In genomic region chr21:35053356-35054096, GRCh38 we compare ENCODE assay signal across 13 cellular contexts. TPM values are rescaled to one million over a fixed set of nuclear protein-coding genes. Genes with fewer than 3 reads are reported as not detected.
A peak's percentile ranks its signal among the peaks of the same experiment; 100 is the strongest.
DNase-seq lines count a peak whose midpoint lies in the region; ATAC-seq and TF ChIP-seq lines count a peak whose summit lies in the region.
"Had no signal": no experiment of that assay in that cellular context is flagged by ENCODE, and none has a peak within 500 bp of the region (broad histone marks: within the 10 kb centered on the region; RNA-seq: fewer than 3 reads in every experiment).

No MANE protein-coding gene starts in this region.

- TF ChIP-seq CTCF in OCI-LY3 (IDR thresholded peaks at IDR 0.05; ENCODE audit: low read depth, low read length) (peak; percentile 19; the same call in 1 of the 2 replicates), esophagus muscularis mucosa (IDR thresholded peaks at IDR 0.05) (no peak), progenitor cell of endocrine pancreas (IDR thresholded peaks at IDR 0.05; ENCODE audit: unreplicated experiment) (peak; percentile 14), lower leg skin (IDR thresholded peaks at IDR 0.05) (no peak)

- H3K4me1 ChIP-seq in OCI-LY3 (ENCODE audit: low read length) (peaks cover 62% of the 10 kb centered on the region), esophagus muscularis mucosa (peaks cover 8 to 31% (median 21%) of the 10 kb centered on the region in 4 donors)

- intact Hi-C loops in esophagus muscularis mucosa (cut with DNase I): no loop called here
- intact Hi-C loops in lower leg skin (cut with DNase I; ENCODE audit: low total_unique reads): no loop called here

- peaks cover 2% of the 10 kb centered on the region for H3K4me1 Mint-ChIP-seq in progenitor cell of endocrine pancreas (ENCODE audit: low read depth)

- H3K4me3 Mint-ChIP-seq in progenitor cell of endocrine pancreas (ENCODE audit: low read depth): no peak overlapping the region

- H3K36me3 Mint-ChIP-seq in progenitor cell of endocrine pancreas (ENCODE audit: insufficient read depth): no peaks in the 10 kb centered on the region

- no peaks in the 10 kb centered on the region for H3K9me3 Mint-ChIP-seq in progenitor cell of endocrine pancreas (ENCODE audit: low read depth)

- DNase-seq in EH (ENCODE audit: low read depth) (peak; percentile 29), esophagus muscularis mucosa (ENCODE audit: extremely low spot score) (peak; percentile 80), progenitor cell of endocrine pancreas (ENCODE audit: low spot score, unreplicated experiment) (no peak), glomerular visceral epithelial cell (ENCODE audit: extremely low spot score) (no peak), inferior parietal cortex (ENCODE audit: extremely low spot score) (no peak), lower leg skin (ENCODE audit: low spot score in 2 of 2) (no peak)
- DNase-seq: activated CD4-positive, alpha-beta T cell treated with anti-CD3 and anti-CD28 coated beads, Interleukin-2, amount 50 U/mL, for 4 hours; cortex of kidney; foreskin melanocyte; MV-4-11; stimulated activated naive CD4-positive, alpha-beta T cell treated with Interleukin-2 at 50 U/mL for 16 hours had no signal

- H3K36me3 ChIP-seq in OCI-LY3 (replicated peaks; ENCODE audit: low read depth, low read length): no peaks in the 10 kb centered on the region
- H3K36me3 ChIP-seq in esophagus muscularis mucosa: no peaks in the 10 kb centered on the region

- H3K79me2 ChIP-seq in OCI-LY3 (ENCODE audit: low read length): peaks cover under 1% of the 10 kb centered on the region; the same call in 1 of the 2 replicates

- no peaks in the 10 kb centered on the region for H4K20me1 ChIP-seq in OCI-LY3 (ENCODE audit: insufficient read depth, low read length)

- WGBS in esophagus muscularis mucosa: 61% methylated on average over 6 of the region's 11 CpGs
- 66 to 93% methylated on average over 10 to 11 of the region's 11 CpGs for WGBS in lower leg skin, 2 donors

- TF ChIP-seq EP300 in esophagus muscularis mucosa (IDR thresholded peaks at IDR 0.05): no peak

- H2AFZ ChIP-seq in OCI-LY3 (ENCODE audit: low read depth, low read length): no peak overlapping the region

- H3K4me3 ChIP-seq in OCI-LY3 (ENCODE audit: low read length): no peak overlapping the region
- no peak overlapping the region for H3K4me3 ChIP-seq in esophagus muscularis mucosa
- no peak overlapping the region for H3K4me3 ChIP-seq in lower leg skin (ENCODE audit: low read depth, poor library complexity, severe bottlenecking)

- H3K27ac ChIP-seq in OCI-LY3 (ENCODE audit: low read length) (no peak overlapping the region), esophagus muscularis mucosa (replicated peaks in 1 of 4) (peak overlapping the region; percentile 5 to 75 (median 48))

- no peak overlapping the region for H3K27ac Mint-ChIP-seq in progenitor cell of endocrine pancreas

- H3K27me3 Mint-ChIP-seq in progenitor cell of endocrine pancreas: peaks cover 11% of the 10 kb centered on the region

- H3K9me3 ChIP-seq in OCI-LY3 (ENCODE audit: insufficient read depth, low read length): no peaks in the 10 kb centered on the region
- no peaks in the 10 kb centered on the region for H3K9me3 ChIP-seq in esophagus muscularis mucosa

- TF ChIP-seq POLR2A in esophagus muscularis mucosa (IDR thresholded peaks at IDR 0.05; ENCODE audit: low read depth): no peak
- TF ChIP-seq POLR2A in lower leg skin (IDR thresholded peaks at IDR 0.05): no peak

- no peak overlapping the region for H3K4me2 ChIP-seq in OCI-LY3 (ENCODE audit: low read length)

- no peak for ATAC-seq in HG03159 (IDR thresholded peaks at IDR 0.05; ENCODE audit: unreplicated experiment)

- no peak overlapping the region for H3K9ac ChIP-seq in OCI-LY3 (ENCODE audit: low read length)

- no peaks in the 10 kb centered on the region for H3K27me3 ChIP-seq in OCI-LY3 (ENCODE audit: low read depth, low read length)
- H3K27me3 ChIP-seq in esophagus muscularis mucosa: no peaks in the 10 kb centered on the region

RNA-seq across cellular contexts. Expression of gene RUNX1, which starts 4.4 kb away (rescaled TPM):
- 10 to 100 TPM in 1 of 4 donors, 1 to 10 TPM in 3; 3.7 to 10.9 (median 5.6) TPM for total RNA-seq in esophagus muscularis mucosa
- 7.1 and 7.3 TPM in 2 replicates for total RNA-seq in progenitor cell of endocrine pancreas
- total RNA-seq in lower leg skin: 10 to 100 TPM in 3 of 4 donors, 1 to 10 TPM in 1; 7.3 to 29.1 (median 18.1) TPM

Comparison
In these comparisons a context has a peak if more than half of its experiments do, and no peak if none do; other contexts are left out.
1. DNase-seq: peak in EH (single experiment) and esophagus muscularis mucosa (single experiment); none in progenitor cell of endocrine pancreas (single experiment), glomerular visceral epithelial cell (single experiment), inferior parietal cortex (single experiment) and lower leg skin (0 of 2).
2. CTCF ChIP-seq: peak in OCI-LY3 (single experiment) and progenitor cell of endocrine pancreas (single experiment); none in esophagus muscularis mucosa (0 of 3) and lower leg skin (0 of 3).